In the genomic region with DNA sequence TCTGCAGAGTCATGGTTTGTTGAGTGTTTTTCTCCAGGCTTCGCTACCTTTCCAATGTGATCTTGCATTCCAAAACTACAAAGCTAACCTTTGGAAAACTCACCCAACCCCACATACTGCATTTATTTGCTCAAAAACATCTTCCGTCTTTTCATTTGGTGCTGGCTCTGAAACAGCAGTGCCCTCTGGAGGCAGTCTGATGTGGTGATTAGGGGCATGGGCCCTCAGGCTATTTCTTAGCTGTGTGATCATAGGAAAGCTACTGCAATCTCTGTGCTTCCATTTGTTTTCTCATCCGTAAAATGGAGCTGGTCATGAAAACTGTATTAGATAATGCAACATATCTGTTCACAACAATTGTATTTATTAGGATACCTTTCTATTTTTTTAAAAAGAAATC, we compare ENCODE assay signal across 8 cellular contexts. TPM values are rescaled to one million over a fixed set of nuclear protein-coding genes. Genes with fewer than 3 reads are reported as not detected.
DNase-seq lines count a peak whose midpoint lies in the region; ATAC-seq and TF ChIP-seq lines count a peak whose summit lies in the region.

No MANE protein-coding gene starts in this region.

- no peaks in the 10 kb centered on the region for H3K36me3 ChIP-seq in mesendoderm (ENCODE audit: control insufficient read depth, insufficient read depth, low read length)

- H3K9ac ChIP-seq in mesendoderm (ENCODE audit: low read length), result no peak overlapping the region

- in situ Hi-C loops in astrocyte of the spinal cord (cut with HindIII; ENCODE audit: low sequenced_read_pairs), result no loop called here

- no peak overlapping the region for H2AK5ac ChIP-seq in mesendoderm (ENCODE audit: low read length)

- H3K4me3 ChIP-seq in astrocyte of the spinal cord (ENCODE audit: low read depth, low read length), result no peak overlapping the region
- H3K4me3 ChIP-seq in mesendoderm (ENCODE audit: low read length), result no peak overlapping the region

- H4K8ac ChIP-seq in mesendoderm (ENCODE audit: low read depth, low read length), result no peak overlapping the region

- H2BK5ac ChIP-seq in mesendoderm (ENCODE audit: low read length), result no peak overlapping the region

- no peak for ATAC-seq in GM21723 (IDR thresholded peaks at IDR 0.05; ENCODE audit: unreplicated experiment)
- no peak for ATAC-seq in HG03108 (IDR thresholded peaks at IDR 0.05; ENCODE audit: unreplicated experiment)
- ATAC-seq in GM21737 (IDR thresholded peaks at IDR 0.05; ENCODE audit: unreplicated experiment), result no peak

- H3K79me1 ChIP-seq in mesendoderm (ENCODE audit: low read length), result peaks cover 4% of the 10 kb centered on the region

- TF ChIP-seq CTCF in astrocyte of the spinal cord (IDR thresholded peaks at IDR 0.05; ENCODE audit: low read depth, low read length), result peak; percentile 86

- no CpG with 5 or more reads among the region's 3 CpGs for WGBS in mesendoderm (ENCODE audit: extremely low coverage, insufficient coverage, low lambda C conversion rate)

- H2BK15ac ChIP-seq in mesendoderm (replicated peaks; ENCODE audit: low read depth), result no peak overlapping the region

- no peak overlapping the region for H4K5ac ChIP-seq in mesendoderm (ENCODE audit: low read length)

- H3K27ac ChIP-seq in mesendoderm (ENCODE audit: low read depth, low read length), result no peak overlapping the region

- no peak overlapping the region for H3K56ac ChIP-seq in mesendoderm (ENCODE audit: low read length)

- H3K23ac ChIP-seq in mesendoderm (ENCODE audit: low read length), result no peak overlapping the region

- H3K4me1 ChIP-seq in mesendoderm (ENCODE audit: control insufficient read depth, low read depth, low read length), result no peaks in the 10 kb centered on the region

- H3K79me2 ChIP-seq in mesendoderm (ENCODE audit: control insufficient read depth, insufficient read depth, low read length), result no peaks in the 10 kb centered on the region

- peak; percentile 1 for DNase-seq in NCI-H2196 (lab: John Stamatoyannopoulos, UW; ENCODE audit: unreplicated experiment)
- DNase-seq in NCI-H2196 treated with DMSO at 0.1 percent for 48 hours (lab: John Stamatoyannopoulos, UW; ENCODE audit: unreplicated experiment), result no peak
- peak; percentile 19 for DNase-seq in M059J (ENCODE audit: low read depth)
- DNase-seq in astrocyte of the spinal cord (ENCODE audit: low read depth, low spot score), result peak; percentile 50
- peak; percentile 79 for DNase-seq in mesendoderm

- H2BK120ac ChIP-seq in mesendoderm (ENCODE audit: low read depth, low read length), result no peak overlapping the region

- H3K4me2 ChIP-seq in mesendoderm (ENCODE audit: low read length), result no peak overlapping the region

- H3K4ac ChIP-seq in mesendoderm (ENCODE audit: low read depth, low read length), result no peak overlapping the region

- H3K18ac ChIP-seq in mesendoderm (ENCODE audit: low read length), result no peak overlapping the region

- H3K27me3 ChIP-seq in mesendoderm (ENCODE audit: insufficient read depth, low read length, poor library complexity), result no peaks in the 10 kb centered on the region

RNA-seq across cellular contexts. Expression of a gene that starts 47.0 kb away (rescaled TPM):
- total RNA-seq in M059J (2014; rRNA removed; shearing (Covaris generic)), result 88.5 and 113 TPM in 2 replicates
- 36.4 TPM for polyA plus RNA-seq in mesendoderm (2013, experiment 1 of 2)
- polyA plus RNA-seq in mesendoderm (2013, experiment 2 of 2), result 36.8 TPM
